In the genomic region with DNA sequence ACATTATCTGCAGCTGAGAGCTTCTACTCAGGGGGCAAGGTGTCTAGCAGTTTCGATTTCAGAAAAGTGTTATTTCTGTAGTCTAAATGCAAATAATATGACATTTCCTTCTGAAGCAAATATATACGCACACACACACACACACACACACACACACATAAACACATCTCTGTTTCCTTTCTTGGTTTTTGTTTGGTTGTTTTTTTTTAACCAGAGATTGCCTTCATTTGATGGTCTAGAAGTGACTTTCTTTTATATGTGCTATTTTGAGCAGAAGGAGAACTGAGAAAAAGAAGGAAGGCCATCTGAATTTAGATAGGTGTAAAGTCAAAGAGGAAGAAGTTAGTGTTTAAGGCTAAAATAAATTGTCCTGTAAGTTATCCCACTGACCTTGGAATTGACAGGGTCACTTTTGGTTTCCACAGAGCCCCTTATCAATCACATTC, we compare ENCODE assay signal across 12 cellular contexts.
A peak's percentile ranks its signal among the peaks of the same experiment; 100 is the strongest.
DNase-seq lines count a peak whose midpoint lies in the region; ATAC-seq, FAIRE-seq and TF ChIP-seq lines count a peak whose summit lies in the region.
"Had no signal": no experiment of that assay in that cellular context is flagged by ENCODE, and none has a peak within 500 bp of the region (broad histone marks: within the 10 kb centered on the region; RNA-seq: fewer than 3 reads in every experiment).

No MANE protein-coding gene starts in this region.

- no peak for TF ChIP-seq EP300 in suprapubic skin (IDR thresholded peaks at IDR 0.05)

- no peak for FAIRE-seq in D721Med (lab: Jason Lieb, UNC)
- FAIRE-seq: TTC549 had no signal

- TF ChIP-seq CTCF in GM12864 (IDR thresholded peaks at IDR 0.05; ENCODE audit: low read depth, low read length, missing control alignments) (no peak), MM.1S (IDR thresholded peaks at IDR 0.05; ENCODE audit: low read length) (no peak), D721Med (IDR thresholded peaks at IDR 0.05; ENCODE audit: insufficient read depth, missing control alignments) (no peak), suprapubic skin (IDR thresholded peaks at IDR 0.05) (no peak)

- H3K36me3 ChIP-seq in MM.1S (replicated peaks; ENCODE audit: insufficient read depth, low read length): no peaks in the 10 kb centered on the region
- no peaks in the 10 kb centered on the region for H3K36me3 ChIP-seq in suprapubic skin
- H3K36me3 ChIP-seq in SJCRH30: peaks cover 7% of the 10 kb centered on the region

- H4K20me1 ChIP-seq in MM.1S (ENCODE audit: insufficient read depth, low read length): no peaks in the 10 kb centered on the region

- peak overlapping the region; percentile 68 for H3K4me2 ChIP-seq in MM.1S (ENCODE audit: low read depth, low read length)

- 90% methylated on average over 2 of the region's 2 CpGs for WGBS in suprapubic skin

- H3K9ac ChIP-seq in MM.1S (ENCODE audit: low read length): peak overlapping the region; percentile 50; the same call in 1 of the 2 replicates

- H3F3A ChIP-seq in MM.1S (ENCODE audit: insufficient read depth, low read length): peaks cover 19% of the 10 kb centered on the region

- H3K27me3 ChIP-seq in MM.1S (replicated peaks; ENCODE audit: insufficient read depth, low read length) (no peaks in the 10 kb centered on the region), suprapubic skin (no peaks in the 10 kb centered on the region), SJCRH30 (no peaks in the 10 kb centered on the region)

- H3K79me2 ChIP-seq in MM.1S (ENCODE audit: low read length): no peaks in the 10 kb centered on the region

- H3K27ac ChIP-seq in MM.1S (ENCODE audit: low read length): peak overlapping the region; percentile 91
- no peak overlapping the region for H3K27ac ChIP-seq in suprapubic skin
- H3K27ac ChIP-seq in SJCRH30: no peak overlapping the region

- no peak overlapping the region for H2AFZ ChIP-seq in MM.1S (ENCODE audit: low read length)

- ATAC-seq in GM19455 (IDR thresholded peaks at IDR 0.05; ENCODE audit: unreplicated experiment): peak; percentile 86
- peak; percentile 79 for ATAC-seq in HG02970 (IDR thresholded peaks at IDR 0.05; ENCODE audit: low FRiP score, unreplicated experiment)

- H3K9me3 ChIP-seq in MM.1S (replicated peaks; ENCODE audit: insufficient read depth, low read length) (no peaks in the 10 kb centered on the region), suprapubic skin (no peaks in the 10 kb centered on the region), SJCRH30 (replicated peaks) (no peaks in the 10 kb centered on the region)

- no peak for TF ChIP-seq POLR2A in suprapubic skin (IDR thresholded peaks at IDR 0.05)

- no peaks in the 10 kb centered on the region for H3K9me2 ChIP-seq in MM.1S (replicated peaks; ENCODE audit: insufficient read depth, low read length)

- DNase-seq in GM12864 (ENCODE audit: low read depth) (peak; percentile 87), MM.1S (peak; percentile 91), D721Med (ENCODE audit: insufficient read length, low spot score) (no peak), UCSD-AML1 (lab: John Stamatoyannopoulos, UW; ENCODE audit: unreplicated experiment) (no peak), suprapubic skin (ENCODE audit: low spot score in 2 of 2) (no peak), SJCRH30 (no peak)
- DNase-seq: activated gamma-delta T cell treated with Interleukin-2 at 50 U/mL for 16 hours, hypothalamus, NCI-H526 treated with DMSO at 0.1 percent for 48 hours had no signal

- H3K4me1 ChIP-seq in MM.1S (ENCODE audit: low read length) (peaks cover 48% of the 10 kb centered on the region), suprapubic skin (peaks cover 8% of the 10 kb centered on the region), SJCRH30 (no peaks in the 10 kb centered on the region)

- H3K4me3 ChIP-seq in GM12864 (ENCODE audit: low read depth, low read length): no peak overlapping the region
- peak overlapping the region; percentile 13; the same call in 1 of the 2 replicates for H3K4me3 ChIP-seq in MM.1S (ENCODE audit: low read length)
- no peak overlapping the region for H3K4me3 ChIP-seq in suprapubic skin
- H3K4me3 ChIP-seq in SJCRH30: no peak overlapping the region

Comparison
In these comparisons a context has a peak if more than half of its experiments do, and no peak if none do; other contexts are left out.
1. DNase-seq: peak in GM12864 (single experiment) and MM.1S (single experiment); none in D721Med (single experiment), UCSD-AML1 (single experiment), suprapubic skin (0 of 2) and SJCRH30 (0 of 2).